ENCODE assay signal across 13 cellular contexts in genomic region chr11:73312036-73312435, GRCh38. TPM values are rescaled to one million over a fixed set of nuclear protein-coding genes. Genes with fewer than 3 reads are reported as not detected.
A peak's percentile ranks its signal among the peaks of the same experiment; 100 is the strongest.
DNase-seq lines count a peak whose midpoint lies in the region; ATAC-seq and TF ChIP-seq lines count a peak whose summit lies in the region.
"Had no signal": no experiment of that assay in that cellular context is flagged by ENCODE, and none has a peak within 500 bp of the region (broad histone marks: within the 10 kb centered on the region; RNA-seq: fewer than 3 reads in every experiment).

No MANE protein-coding gene starts in this region.

- H3K4ac ChIP-seq in trophoblast cell (ENCODE audit: low read depth, low read length) = peak overlapping the region; percentile 41

- H3K4me2 ChIP-seq in trophoblast cell (ENCODE audit: low read length) = peak overlapping the region; percentile 53

- H3K4me1 ChIP-seq in right atrium auricular region = peaks cover 0 to 80% of the 10 kb centered on the region in 2 donors
- H3K4me1 ChIP-seq in trophoblast cell (ENCODE audit: control insufficient read depth in 1 of 2, insufficient read depth in 2 of 2, low read length in 2 of 2) = peaks cover 56 to 69% of the 10 kb centered on the region in 2 experiments
- peaks cover 3 to 4% of the 10 kb centered on the region in 2 donors for H3K4me1 ChIP-seq in aorta (ENCODE audit: control insufficient read depth in 1 of 2, insufficient read depth in 2 of 2, low read length in 2 of 2)
- H3K4me1 ChIP-seq in Peyer's patch = peaks cover 0 to 61% (median 7%) of the 10 kb centered on the region in 4 donors

- peak overlapping the region; percentile 2 for H3K9ac ChIP-seq in trophoblast cell (ENCODE audit: low read length)

- no peak overlapping the region for H2BK12ac ChIP-seq in trophoblast cell (ENCODE audit: low read length)

- no peak overlapping the region for H4K12ac ChIP-seq in trophoblast cell (ENCODE audit: low read depth, low read length)

- no peak for TF ChIP-seq CTCF in right atrium auricular region (IDR thresholded peaks at IDR 0.05)
- no peak for TF ChIP-seq CTCF in fibroblast of pulmonary artery (IDR thresholded peaks at IDR 0.05; ENCODE audit: low read length, missing control alignments)
- no peak for TF ChIP-seq CTCF in Peyer's patch (IDR thresholded peaks at IDR 0.05)

- H2BK5ac ChIP-seq in trophoblast cell (ENCODE audit: low read depth, low read length, poor library complexity) = no peak overlapping the region

- ATAC-seq in Right ventricle myocardium superior (ENCODE audit: poor library complexity) = no peak
- no peak for ATAC-seq in aorta (ENCODE audit: low FRiP score)
- no peak for ATAC-seq in left lobe of liver
- ATAC-seq: PC-3, WTC11 had no signal

- peaks cover 26% of the 10 kb centered on the region for H3K79me1 ChIP-seq in trophoblast cell (ENCODE audit: low read length)

- no peak overlapping the region for H3K14ac ChIP-seq in trophoblast cell (ENCODE audit: low read length)

- H4K91ac ChIP-seq in trophoblast cell (ENCODE audit: low read depth, low read length) = no peak overlapping the region

- H2BK120ac ChIP-seq in trophoblast cell (ENCODE audit: insufficient read depth, low read length, poor library complexity) = no peak overlapping the region

- no peak overlapping the region for H2AK5ac ChIP-seq in trophoblast cell (ENCODE audit: low read length)

- DNase-seq in right atrium auricular region (ENCODE audit: low spot score) (no peak), Right ventricle myocardium superior (no peak), fibroblast of pulmonary artery (ENCODE audit: low read depth) (no peak), trophoblast cell (peak in 1 of 2 donors; percentile 23), aorta (no peak), Peyer's patch (no peak), left lobe of liver (ENCODE audit: low spot score) (no peak)
- no peak for DNase-seq in activated naive CD4-positive, alpha-beta T cell (lab: John Stamatoyannopoulos, UW)
- DNase-seq: activated gamma-delta T cell; NCI-H2171; PC-3; stimulated activated CD4-positive, alpha-beta T cell treated with anti-CD3 and anti-CD28 coated beads, Interleukin-2, amount 100 ng/mL, for 24 hours had no signal

- no peak overlapping the region for H4K8ac ChIP-seq in trophoblast cell (ENCODE audit: low read depth, low read length)

- intact Hi-C loops in Right ventricle myocardium superior (cut with DNase I) (no loop called here), aorta (cut with DNase I) (no loop called here)

- WGBS in trophoblast cell (ENCODE audit: extremely low coverage, insufficient coverage, insufficient read length) = no CpG with 5 or more reads among the region's 2 CpGs
- 8 to 11% methylated on average over 2 of the region's 2 CpGs for WGBS in aorta, 2 donors

- H3K79me2 ChIP-seq in trophoblast cell (ENCODE audit: control insufficient read depth, insufficient read depth, low read length, poor library complexity) = peaks cover 51% of the 10 kb centered on the region

- H3K9me3 ChIP-seq in right atrium auricular region (no peaks in the 10 kb centered on the region), trophoblast cell (ENCODE audit: insufficient read depth, low read depth, low read length) (peaks cover 2% of the 10 kb centered on the region), aorta (ENCODE audit: control insufficient read depth, low read length) (no peaks in the 10 kb centered on the region), Peyer's patch (no peaks in the 10 kb centered on the region)

- no peaks in the 10 kb centered on the region for H3K27me3 ChIP-seq in right atrium auricular region
- H3K27me3 ChIP-seq in trophoblast cell (ENCODE audit: insufficient read depth, low read length) = no peaks in the 10 kb centered on the region
- H3K27me3 ChIP-seq in aorta (ENCODE audit: control insufficient read depth in 1 of 2, insufficient read depth in 2 of 2, low read length in 1 of 2) = no peaks in the 10 kb centered on the region
- peaks cover 0 to 7% of the 10 kb centered on the region in 2 donors for H3K27me3 ChIP-seq in Peyer's patch

- no peak overlapping the region for H3K18ac ChIP-seq in trophoblast cell (ENCODE audit: low read length)

- TF ChIP-seq POLR2A in Peyer's patch (IDR thresholded peaks at IDR 0.05) = no peak

- no peak overlapping the region for H3K23ac ChIP-seq in trophoblast cell (ENCODE audit: low read length)

- H3K4me3 ChIP-seq in right atrium auricular region (peak overlapping the region; percentile 60 to 72), fibroblast of pulmonary artery (replicated peaks; ENCODE audit: low read depth, low read length) (peak overlapping the region; percentile 51), trophoblast cell (ENCODE audit: low read depth, low read length) (no peak overlapping the region), aorta (ENCODE audit: low read length in 2 of 2) (peak overlapping the region; percentile 46 to 62), Peyer's patch (peak overlapping the region in 2 of 4 donors; percentile 61 to 68)

- H3K27ac ChIP-seq in right atrium auricular region (peak overlapping the region; percentile 95 to 98), trophoblast cell (ENCODE audit: low read depth, low read length) (no peak overlapping the region), aorta (ENCODE audit: low read depth in 1 of 2, low read length in 2 of 2) (peak overlapping the region; percentile 28 to 85), Peyer's patch (peak overlapping the region in 2 of 4 donors; percentile 38 to 94)

- no peak overlapping the region for H2AFZ ChIP-seq in trophoblast cell (ENCODE audit: insufficient read depth, low read length, poor library complexity)

- H3K36me3 ChIP-seq in right atrium auricular region (peaks cover 5% of the 10 kb centered on the region), trophoblast cell (ENCODE audit: control insufficient read depth in 1 of 2, insufficient read depth in 2 of 2, low read length in 2 of 2) (peaks cover 12 to 19% of the 10 kb centered on the region in 2 experiments), aorta (ENCODE audit: control insufficient read depth in 1 of 2, insufficient read depth in 2 of 2, low read length in 1 of 2) (no peaks in the 10 kb centered on the region), Peyer's patch (no peaks in the 10 kb centered on the region)

RNA-seq across cellular contexts. Expression of gene ARHGEF17, which starts 4.0 kb away (rescaled TPM):
- total RNA-seq in right atrium auricular region (10 to 100 TPM; 41.6 to 59.9 TPM), Right ventricle myocardium superior (51.5 TPM), aorta (100 to 1,000 TPM; 159 to 201 TPM), Peyer's patch (10 to 100 TPM in 3 of 4 donors, 1 to 10 TPM in 1; 3.2 to 33.8 (median 17.4) TPM), left lobe of liver (6.8 TPM)
- 31.0 and 31.5 TPM in 2 replicates for polyA plus RNA-seq in trophoblast cell (2013)
- 100 to 1,000 TPM in 1 of 2 donors, 10 to 100 TPM in 1; 20.5 to 182 TPM for polyA plus RNA-seq in aorta

RNA-seq across cellular contexts. Expression of gene P2RY6, which starts 39.9 kb away (rescaled TPM):
- total RNA-seq in right atrium auricular region (1 to 10 TPM in 1 of 2 donors, under 1 TPM in 1; 0.19 to 1.9 TPM), Right ventricle myocardium superior (2.1 TPM), aorta (10 to 100 TPM in 1 of 2 donors, 1 to 10 TPM in 1; 6.1 to 12.0 TPM), Peyer's patch (1 to 10 TPM in 3 of 4 donors, not detected in 1; 1.5 to 6.6 (median 2.3) TPM), left lobe of liver (0.25 TPM)
- polyA plus RNA-seq in trophoblast cell (2013) = 45.7 and 47.8 TPM in 2 replicates
- 1 to 10 TPM; 2.5 to 4.4 TPM for polyA plus RNA-seq in aorta
- total RNA-seq: WTC11 had no signal
